ENCODE assay signal across 16 cellular contexts in the genomic region with DNA sequence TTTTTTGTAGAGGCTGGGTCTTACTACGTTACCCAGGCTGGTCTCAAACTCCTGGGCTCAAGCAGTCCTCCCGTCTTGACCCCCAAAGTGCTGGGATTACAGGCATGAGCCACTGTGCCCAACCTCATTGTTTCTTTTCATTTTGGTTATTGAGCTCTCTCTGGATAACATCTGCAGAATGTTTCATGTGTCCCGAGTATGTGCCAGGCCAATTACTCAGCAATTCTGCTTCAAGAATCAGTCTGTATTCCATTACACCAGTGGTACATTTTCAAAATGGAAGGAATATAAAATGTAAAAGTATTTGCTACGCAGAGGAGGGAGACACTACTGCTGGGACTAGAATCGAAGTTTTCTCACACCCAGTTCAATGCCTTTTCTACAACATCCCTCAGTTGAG. TPM values are rescaled to one million over a fixed set of nuclear protein-coding genes. Genes with fewer than 3 reads are reported as not detected.
DNase-seq lines count a peak whose midpoint lies in the region; ATAC-seq and TF ChIP-seq lines count a peak whose summit lies in the region.
"Had no signal": no experiment of that assay in that cellular context is flagged by ENCODE, and none has a peak within 500 bp of the region (broad histone marks: within the 10 kb centered on the region; RNA-seq: fewer than 3 reads in every experiment).

No MANE protein-coding gene starts in this region.

- H3K27ac ChIP-seq in transverse colon (no peak overlapping the region), neuronal stem cell (replicated peaks; ENCODE audit: low read length) (no peak overlapping the region)
- H3K27ac ChIP-seq: vagina had no signal

- DNase-seq in stimulated activated naive CD8-positive, alpha-beta T cell treated with anti-CD3 and anti-CD28 coated beads, Interleukin-15, amount 100 ng/mL, for 72 hours, result no peak
- DNase-seq in memory B cell (ENCODE audit: low spot score in 2 of 2), result no peak
- no peak for DNase-seq in T-helper 9 cell
- DNase-seq in effector CD8-positive, alpha-beta T cell (lab: John Stamatoyannopoulos, UW), result no peak
- no peak for DNase-seq in transverse colon
- no peak for DNase-seq in neuronal stem cell (ENCODE audit: low spot score)
- DNase-seq: GOT3, Kasumi-1, NCI-H2171, NCI-H748 treated with DMSO at 0.1 percent for 48 hours, retina had no signal

- H3K27me3 ChIP-seq in transverse colon, result no peaks in the 10 kb centered on the region
- H3K27me3 ChIP-seq in neuronal stem cell (ENCODE audit: control insufficient read depth in 3 of 3, insufficient read depth in 3 of 3, low read depth in 1 of 3, low read length in 3 of 3), result no peaks in the 10 kb centered on the region
- H3K27me3 ChIP-seq: vagina had no signal

- no peak overlapping the region for H2BK120ac ChIP-seq in neuronal stem cell (ENCODE audit: low read depth, low read length)

- peaks cover 5% of the 10 kb centered on the region for H3K79me1 ChIP-seq in neuronal stem cell (ENCODE audit: low read depth, low read length)

- no peak overlapping the region for H2AFZ ChIP-seq in neuronal stem cell (ENCODE audit: low read length)

- H4K91ac ChIP-seq in neuronal stem cell (ENCODE audit: low read depth, low read length, poor library complexity), result no peak overlapping the region

- H3K4ac ChIP-seq in neuronal stem cell (ENCODE audit: low read length), result no peak overlapping the region

- no peak overlapping the region for H2BK12ac ChIP-seq in neuronal stem cell (ENCODE audit: low read length)

- H3K9ac ChIP-seq in neuronal stem cell (ENCODE audit: low read depth, low read length, poor library complexity), result no peak overlapping the region

- no peak overlapping the region for H3K4me2 ChIP-seq in neuronal stem cell (ENCODE audit: insufficient read depth, low read length, poor library complexity, severe bottlenecking)

- no peak overlapping the region for H3K23ac ChIP-seq in neuronal stem cell (ENCODE audit: low read depth, low read length, poor library complexity)

- peak overlapping the region; percentile 88 for H3K4me3 Mint-ChIP-seq in stimulated activated naive CD8-positive, alpha-beta T cell treated with anti-CD3 and anti-CD28 coated beads, Interleukin-15, Interleukin-2, amounts not matched to agents 100 ng/mL and 50 ng/mL, for 24 hours
- no peak overlapping the region for H3K4me3 Mint-ChIP-seq in stimulated activated naive CD8-positive, alpha-beta T cell treated with anti-CD3 and anti-CD28 coated beads, Interleukin-15, amount 100 ng/mL, for 72 hours
- peak overlapping the region; percentile 92 for H3K4me3 Mint-ChIP-seq in activated T-helper 17 cell treated with anti-CD3 and anti-CD28 coated beads, Interleukin-2, amount 50 U/mL, for 72 hours
- H3K4me3 Mint-ChIP-seq in memory B cell, result peak overlapping the region; percentile 91

- H3K27ac Mint-ChIP-seq in stimulated activated naive CD8-positive, alpha-beta T cell treated with anti-CD3 and anti-CD28 coated beads, Interleukin-15, Interleukin-2, amounts not matched to agents 100 ng/mL and 50 ng/mL, for 24 hours, result no peak overlapping the region
- no peak overlapping the region for H3K27ac Mint-ChIP-seq in stimulated activated naive CD8-positive, alpha-beta T cell treated with anti-CD3 and anti-CD28 coated beads, Interleukin-15, amount 100 ng/mL, for 72 hours
- H3K27ac Mint-ChIP-seq in activated T-helper 17 cell treated with anti-CD3 and anti-CD28 coated beads, Interleukin-2, amount 50 U/mL, for 72 hours, result peak overlapping the region; percentile 90
- H3K27ac Mint-ChIP-seq in memory B cell, result peak overlapping the region; percentile 84

- H3K36me3 ChIP-seq in transverse colon (no peaks in the 10 kb centered on the region), neuronal stem cell (replicated peaks in 1 of 2; ENCODE audit: control insufficient read depth in 2 of 2, insufficient read depth in 2 of 2, low read length in 2 of 2) (peaks cover 2 to 9% of the 10 kb centered on the region in 2 donors)
- H3K36me3 ChIP-seq: vagina had no signal

- no peak overlapping the region for H2BK5ac ChIP-seq in neuronal stem cell (ENCODE audit: low read length)

- in situ Hi-C loops in transverse colon (cut with MboI; ENCODE audit: low pct_ligation_motif_present in 1 of 4, low pct_unique_long_range_greater_than_20kb in 1 of 4, low sequenced_read_pairs in 3 of 4), result loop anchor here in 1 of 4 donors (10.0 kb wide), 1 partner anchor 47 kb away; a partner anchor contains a TSS

- H3K9me3 Mint-ChIP-seq in stimulated activated naive CD8-positive, alpha-beta T cell treated with anti-CD3 and anti-CD28 coated beads, Interleukin-15, Interleukin-2, amounts not matched to agents 100 ng/mL and 50 ng/mL, for 24 hours, result no peaks in the 10 kb centered on the region
- no peaks in the 10 kb centered on the region for H3K9me3 Mint-ChIP-seq in stimulated activated naive CD8-positive, alpha-beta T cell treated with anti-CD3 and anti-CD28 coated beads, Interleukin-15, amount 100 ng/mL, for 72 hours
- no peaks in the 10 kb centered on the region for H3K9me3 Mint-ChIP-seq in activated T-helper 17 cell treated with anti-CD3 and anti-CD28 coated beads, Interleukin-2, amount 50 U/mL, for 72 hours
- H3K9me3 Mint-ChIP-seq in memory B cell, result no peaks in the 10 kb centered on the region

- H2AK5ac ChIP-seq in neuronal stem cell (ENCODE audit: low read depth, low read length), result no peak overlapping the region

- H3K4me1 ChIP-seq in transverse colon (peaks cover 9 to 22% (median 18%) of the 10 kb centered on the region in 4 donors), neuronal stem cell (ENCODE audit: control insufficient read depth in 2 of 2, insufficient read depth in 1 of 2, low read depth in 1 of 2, low read length in 2 of 2) (peaks cover 2 to 9% of the 10 kb centered on the region in 2 donors)

- intact Hi-C loops in transverse colon (cut with DNase I; ENCODE audit: low total_unique reads), result no loop called here

- no peak overlapping the region for H3K18ac ChIP-seq in neuronal stem cell (ENCODE audit: low read length)

- ATAC-seq in stimulated activated naive CD8-positive, alpha-beta T cell treated with anti-CD3 and anti-CD28 coated beads, Interleukin-15, amount 100 ng/mL, for 72 hours, result no peak
- no peak for ATAC-seq in activated T-helper 17 cell treated with anti-CD3 and anti-CD28 coated beads, Interleukin-2, amount 50 U/mL, for 72 hours (replicated peaks)
- ATAC-seq in memory B cell (ENCODE audit: low read depth), result no peak
- ATAC-seq: activated CD4-positive, CD25-positive, alpha-beta regulatory T cell treated with anti-CD3 and anti-CD28 coated beads, Interleukin-2, amount 50 U/mL, for 24 hours had no signal

- no peak for TF ChIP-seq POLR2A in transverse colon (IDR thresholded peaks at IDR 0.05)

- no peak overlapping the region for H3K14ac ChIP-seq in neuronal stem cell (ENCODE audit: low read length)

- 86 to 100% methylated on average over 3 to 5 of the region's 5 CpGs for WGBS in transverse colon (ENCODE audit: low coverage in 1 of 2), 2 donors
- WGBS in neuronal stem cell (ENCODE audit: extremely low coverage in 2 of 2, insufficient read length in 2 of 2, insufficient replicate concordance in 1 of 2), 2 donors, result no CpG with 5 or more reads among the region's 5 CpGs

- peaks cover 17% of the 10 kb centered on the region for H3K36me3 Mint-ChIP-seq in stimulated activated naive CD8-positive, alpha-beta T cell treated with anti-CD3 and anti-CD28 coated beads, Interleukin-15, Interleukin-2, amounts not matched to agents 100 ng/mL and 50 ng/mL, for 24 hours (ENCODE audit: low read depth)
- peaks cover 26% of the 10 kb centered on the region for H3K36me3 Mint-ChIP-seq in activated T-helper 17 cell treated with anti-CD3 and anti-CD28 coated beads, Interleukin-2, amount 50 U/mL, for 72 hours (ENCODE audit: low read depth)
- H3K36me3 Mint-ChIP-seq in memory B cell, result peaks cover 3% of the 10 kb centered on the region

- H3K4me3 ChIP-seq in transverse colon (no peak overlapping the region), neuronal stem cell (ENCODE audit: low read length in 2 of 2) (no peak overlapping the region)
- H3K4me3 ChIP-seq: lung, vagina had no signal

- TF ChIP-seq CTCF in transverse colon (IDR thresholded peaks at IDR 0.05), result no peak

- H3K9me3 ChIP-seq in transverse colon, result no peaks in the 10 kb centered on the region
- no peaks in the 10 kb centered on the region for H3K9me3 ChIP-seq in neuronal stem cell (replicated peaks in 1 of 2; ENCODE audit: control insufficient read depth in 2 of 2, insufficient read depth in 1 of 2, low read depth in 1 of 2, low read length in 2 of 2)
- H3K9me3 ChIP-seq: vagina had no signal

- H3K4me1 Mint-ChIP-seq in stimulated activated naive CD8-positive, alpha-beta T cell treated with anti-CD3 and anti-CD28 coated beads, Interleukin-15, Interleukin-2, amounts not matched to agents 100 ng/mL and 50 ng/mL, for 24 hours (ENCODE audit: low read depth), result peaks cover 34% of the 10 kb centered on the region
- peaks cover 38% of the 10 kb centered on the region for H3K4me1 Mint-ChIP-seq in stimulated activated naive CD8-positive, alpha-beta T cell treated with anti-CD3 and anti-CD28 coated beads, Interleukin-15, amount 100 ng/mL, for 72 hours
- H3K4me1 Mint-ChIP-seq in activated T-helper 17 cell treated with anti-CD3 and anti-CD28 coated beads, Interleukin-2, amount 50 U/mL, for 72 hours, result peaks cover 25% of the 10 kb centered on the region
- H3K4me1 Mint-ChIP-seq in memory B cell, result peaks cover 25% of the 10 kb centered on the region

- TF ChIP-seq EP300 in transverse colon (IDR thresholded peaks at IDR 0.05; ENCODE audit: low read depth), result no peak

- no peak overlapping the region for H2BK15ac ChIP-seq in neuronal stem cell (ENCODE audit: low read length)

- no peaks in the 10 kb centered on the region for H3K27me3 Mint-ChIP-seq in stimulated activated naive CD8-positive, alpha-beta T cell treated with anti-CD3 and anti-CD28 coated beads, Interleukin-15, Interleukin-2, amounts not matched to agents 100 ng/mL and 50 ng/mL, for 24 hours
- H3K27me3 Mint-ChIP-seq in stimulated activated naive CD8-positive, alpha-beta T cell treated with anti-CD3 and anti-CD28 coated beads, Interleukin-15, amount 100 ng/mL, for 72 hours, result no peaks in the 10 kb centered on the region
- no peaks in the 10 kb centered on the region for H3K27me3 Mint-ChIP-seq in activated T-helper 17 cell treated with anti-CD3 and anti-CD28 coated beads, Interleukin-2, amount 50 U/mL, for 72 hours
- H3K27me3 Mint-ChIP-seq in memory B cell, result no peaks in the 10 kb centered on the region

- no peak overlapping the region for H4K8ac ChIP-seq in neuronal stem cell (ENCODE audit: low read depth, low read length)

RNA-seq across cellular contexts. Expression of a gene that starts 1.7 kb away (rescaled TPM):
- 10 to 100 TPM; 30.1 to 48.5 TPM for total RNA-seq in activated T-helper 17 cell treated with anti-CD3 and anti-CD28 coated beads, Interleukin-2, amount 50 U/mL, for 72 hours
- total RNA-seq in transverse colon, result 10 to 100 TPM in 3 of 4 donors, 1 to 10 TPM in 1; 9.6 to 39.3 (median 33.2) TPM
- 16.5 TPM for polyA plus RNA-seq in neuronal stem cell (2013, experiment 1 of 2)
- polyA plus RNA-seq in neuronal stem cell (2013, experiment 2 of 2), result 17.6 TPM

RNA-seq across cellular contexts. Expression of a gene that starts 36.6 kb away (rescaled TPM):
- 10 to 100 TPM; 60.7 to 93.9 TPM for total RNA-seq in activated T-helper 17 cell treated with anti-CD3 and anti-CD28 coated beads, Interleukin-2, amount 50 U/mL, for 72 hours
- total RNA-seq in transverse colon, result 10 to 100 TPM; 36.7 to 40.6 (median 38.9) TPM
- polyA plus RNA-seq in neuronal stem cell (2013, experiment 1 of 2), result 27.2 TPM
- 27.3 TPM for polyA plus RNA-seq in neuronal stem cell (2013, experiment 2 of 2)

RNA-seq across cellular contexts. Expression of a gene that starts 49.3 kb away (rescaled TPM):
- total RNA-seq in activated T-helper 17 cell treated with anti-CD3 and anti-CD28 coated beads, Interleukin-2, amount 50 U/mL, for 72 hours, result 10 to 100 TPM; 70.0 to 94.8 TPM
- total RNA-seq in transverse colon, result 100 to 1,000 TPM in 1 of 4 donors, 10 to 100 TPM in 3; 23.1 to 110 (median 84.4) TPM
- 66.5 TPM for polyA plus RNA-seq in neuronal stem cell (2013, experiment 1 of 2)
- polyA plus RNA-seq in neuronal stem cell (2013, experiment 2 of 2), result 66.6 TPM

RNA-seq across cellular contexts. Expression of a gene that starts 50.0 kb away (rescaled TPM):
- total RNA-seq in activated T-helper 17 cell treated with anti-CD3 and anti-CD28 coated beads, Interleukin-2, amount 50 U/mL, for 72 hours, result 1,000 to 10,000 TPM; 1,075 to 1,450 TPM
- 100 to 1,000 TPM; 382 to 822 (median 494) TPM for total RNA-seq in transverse colon
- polyA plus RNA-seq in neuronal stem cell (2013, experiment 1 of 2), result 2,607 TPM
- 2,636 TPM for polyA plus RNA-seq in neuronal stem cell (2013, experiment 2 of 2)

RNA-seq across cellular contexts. Expression of a gene that starts 58.9 kb away (rescaled TPM):
- 10 to 100 TPM; 56.6 to 57.1 TPM for total RNA-seq in activated T-helper 17 cell treated with anti-CD3 and anti-CD28 coated beads, Interleukin-2, amount 50 U/mL, for 72 hours
- 100 to 1,000 TPM in 2 of 4 donors, 10 to 100 TPM in 2; 28.5 to 166 (median 124) TPM for total RNA-seq in transverse colon
- 24.0 TPM for polyA plus RNA-seq in neuronal stem cell (2013, experiment 1 of 2)
- 26.2 TPM for polyA plus RNA-seq in neuronal stem cell (2013, experiment 2 of 2)

Comparison
In these comparisons a context has a peak if more than half of its experiments do, and no peak if none do; other contexts are left out.
1. H3K4me3 Mint-ChIP-seq: peak in stimulated activated naive CD8-positive, alpha-beta T cell treated with anti-CD3 and anti-CD28 coated beads, Interleukin-15, Interleukin-2, amounts not matched to agents 100 ng/mL and 50 ng/mL, for 24 hours (single experiment), activated T-helper 17 cell treated with anti-CD3 and anti-CD28 coated beads, Interleukin-2, amount 50 U/mL, for 72 hours (single experiment) and memory B cell (single experiment); none in stimulated activated naive CD8-positive, alpha-beta T cell treated with anti-CD3 and anti-CD28 coated beads, Interleukin-15, amount 100 ng/mL, for 72 hours (0 of 2).
2. H3K27ac Mint-ChIP-seq: peak in activated T-helper 17 cell treated with anti-CD3 and anti-CD28 coated beads, Interleukin-2, amount 50 U/mL, for 72 hours (single experiment) and memory B cell (single experiment); none in stimulated activated naive CD8-positive, alpha-beta T cell treated with anti-CD3 and anti-CD28 coated beads, Interleukin-15, Interleukin-2, amounts not matched to agents 100 ng/mL and 50 ng/mL, for 24 hours (single experiment) and stimulated activated naive CD8-positive, alpha-beta T cell treated with anti-CD3 and anti-CD28 coated beads, Interleukin-15, amount 100 ng/mL, for 72 hours (0 of 2).